Comparison of ENCODE assay signal across 18 cellular contexts in the genomic region with DNA sequence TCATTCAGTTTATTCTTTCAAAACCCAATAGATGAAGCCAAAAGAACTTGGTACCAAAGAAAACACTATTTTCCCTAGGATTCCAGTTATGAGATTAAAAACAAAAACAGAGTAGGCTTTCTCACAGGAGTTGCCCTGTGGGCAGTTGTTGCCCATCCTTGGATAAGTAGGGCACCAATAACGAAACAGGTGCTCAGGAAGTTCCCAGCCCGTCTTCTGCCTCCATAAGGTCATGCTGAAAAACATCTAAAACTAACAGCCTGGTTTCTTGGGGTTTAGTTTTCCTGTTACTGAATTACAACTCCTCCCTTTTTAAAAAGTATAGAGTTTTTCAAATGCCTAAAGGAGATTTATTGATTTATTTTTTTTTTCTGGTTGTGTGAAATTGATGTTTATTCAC. TPM values are rescaled to one million over a fixed set of nuclear protein-coding genes. Genes with fewer than 3 reads are reported as not detected.
DNase-seq lines count a peak whose midpoint lies in the region; ATAC-seq, FAIRE-seq and TF ChIP-seq lines count a peak whose summit lies in the region.
"Had no signal": no experiment of that assay in that cellular context is flagged by ENCODE, and none has a peak within 500 bp of the region (broad histone marks: within the 10 kb centered on the region; RNA-seq: fewer than 3 reads in every experiment).

No MANE protein-coding gene starts in this region.

- no peaks in the 10 kb centered on the region for H3K36me3 ChIP-seq in HCT116 (ENCODE audit: control insufficient read depth in 1 of 2, insufficient read depth in 2 of 2, low read length in 2 of 2)
- no peaks in the 10 kb centered on the region for H3K36me3 ChIP-seq in hepatocyte (replicated peaks; ENCODE audit: insufficient read depth, low read depth)
- no peaks in the 10 kb centered on the region for H3K36me3 ChIP-seq in HepG2 (replicated peaks in 1 of 2; ENCODE audit: control insufficient read depth in 1 of 2, insufficient read depth in 2 of 2, low read length in 2 of 2)
- H3K36me3 ChIP-seq: stomach had no signal

- in situ Hi-C loops in HepG2 (cut with HindIII; ENCODE audit: extremely low pct_ligation_motif_present, low pct_unique_long_range_greater_than_20kb), result no loop called here

- H3K9ac ChIP-seq in HCT116 (ENCODE audit: low read length) (peak overlapping the region; percentile 5; the same call in 1 of the 2 replicates), HepG2 (ENCODE audit: insufficient read depth, low read depth, low read length) (no peak overlapping the region)

- H3K4me1 ChIP-seq in HCT116 (ENCODE audit: control insufficient read depth in 1 of 2, insufficient read depth in 2 of 2, low read length in 2 of 2) (peaks cover 17 to 74% of the 10 kb centered on the region in 2 experiments), hepatocyte (ENCODE audit: insufficient read depth) (no peaks in the 10 kb centered on the region), HepG2 (ENCODE audit: insufficient read depth, low read length) (no peaks in the 10 kb centered on the region)

- H3K9me3 Mint-ChIP-seq in activated CD4-positive, alpha-beta T cell treated with anti-CD3 and anti-CD28 coated beads for 36 hours (ENCODE audit: low read depth), result no peaks in the 10 kb centered on the region
- no peaks in the 10 kb centered on the region for H3K9me3 Mint-ChIP-seq in activated naive CD8-positive, alpha-beta T cell (ENCODE audit: low read depth)
- H3K9me3 Mint-ChIP-seq in natural killer cell treated with Interleukin-12 subunit alpha and Interleukin-12 subunit beta and Interleukin-15 and Interleukin-18, amount 100 ng/mL, for 72 hours, result no peaks in the 10 kb centered on the region
- H3K9me3 Mint-ChIP-seq: nephron had no signal

- TF ChIP-seq EP300 in HepG2 (IDR thresholded peaks at IDR 0.05; ENCODE audit: low read depth in 2 of 2, low read length in 2 of 2) (no peak), HepG2 (CRISPR knock-in tag; IDR thresholded peaks at IDR 0.05; ENCODE audit: borderline replicate concordance) (no peak)

- peak overlapping the region; percentile 56 for H3K4me2 ChIP-seq in HCT116 (ENCODE audit: low read length)
- no peak overlapping the region for H3K4me2 ChIP-seq in hepatocyte
- no peak overlapping the region for H3K4me2 ChIP-seq in HepG2 (ENCODE audit: low read depth, low read length)

- BruUV-seq in HCT116 (replicated peaks; lab: Mats Ljungman, UMichigan) (no TSS peak), HepG2 (replicated peaks; lab: Mats Ljungman, UMichigan) (no TSS peak)

- H3K27me3 ChIP-seq in HCT116 (ENCODE audit: insufficient read depth, low read length), result no peaks in the 10 kb centered on the region
- no peaks in the 10 kb centered on the region for H3K27me3 ChIP-seq in hepatocyte
- H3K27me3 ChIP-seq in HepG2 (ENCODE audit: control insufficient read depth in 1 of 2, insufficient read depth in 2 of 2, low read length in 2 of 2), result no peaks in the 10 kb centered on the region; a peak in 1 of 5 replicates
- H3K27me3 ChIP-seq: stomach had no signal

- no peaks in the 10 kb centered on the region for H3K36me3 Mint-ChIP-seq in activated CD4-positive, alpha-beta T cell treated with anti-CD3 and anti-CD28 coated beads for 36 hours (ENCODE audit: low read depth)
- no peaks in the 10 kb centered on the region for H3K36me3 Mint-ChIP-seq in activated naive CD8-positive, alpha-beta T cell
- H3K36me3 Mint-ChIP-seq in natural killer cell treated with Interleukin-12 subunit alpha and Interleukin-12 subunit beta and Interleukin-15 and Interleukin-18, amount 100 ng/mL, for 72 hours, result no peaks in the 10 kb centered on the region

- intact Hi-C loops in activated CD4-positive, alpha-beta T cell treated with anti-CD3 and anti-CD28 coated beads for 36 hours (cut with DNase I, micrococcal nuclease), result loop anchor here (2.0 to 5.0 kb wide), 2 partner anchors 15 to 41 kb away; a partner anchor contains a TSS
- intact Hi-C loops in HCT116 (cut with micrococcal nuclease) (no loop called here), HepG2 (cut with micrococcal nuclease; ENCODE audit: unreplicated experiment) (no loop called here)

- no peak overlapping the region for H2AFZ ChIP-seq in HCT116 (ENCODE audit: low read depth, low read length, poor library complexity, severe bottlenecking)
- no peak overlapping the region for H2AFZ ChIP-seq in hepatocyte
- H2AFZ ChIP-seq in HepG2 (ENCODE audit: low read length), result no peak overlapping the region

- ATAC-seq in activated CD4-positive, alpha-beta T cell treated with anti-CD3 and anti-CD28 coated beads for 36 hours, result no peak
- ATAC-seq in HCT116 (no peak), HepG2 (no peak)
- ATAC-seq in natural killer cell treated with Interleukin-12 subunit alpha and Interleukin-12 subunit beta and Interleukin-15 and Interleukin-18, amount 100 ng/mL, for 72 hours, result no peak

- CTCF ChIA-PET in activated CD4-positive, alpha-beta T cell treated with anti-CD3 and anti-CD28 coated beads for 36 hours (lab: Charles Lee), result no interaction called here
- CTCF ChIA-PET in HCT116 (lab: Charles Lee) (no interaction called here), HepG2 (lab: Yijun Ruan, JAX; ENCODE audit: low intra/inter-chr PET ratio, low total read pairs) (no interaction called here)

- H3K4me1 Mint-ChIP-seq in activated CD4-positive, alpha-beta T cell treated with anti-CD3 and anti-CD28 coated beads for 36 hours, result peaks cover 64% of the 10 kb centered on the region
- peaks cover 45% of the 10 kb centered on the region for H3K4me1 Mint-ChIP-seq in activated naive CD8-positive, alpha-beta T cell (ENCODE audit: low read depth)
- H3K4me1 Mint-ChIP-seq in natural killer cell treated with Interleukin-12 subunit alpha and Interleukin-12 subunit beta and Interleukin-15 and Interleukin-18, amount 100 ng/mL, for 72 hours (ENCODE audit: low read depth in 2 of 2), result peaks cover 42 to 45% of the 10 kb centered on the region in 2 donors

- no peak for TF ChIP-seq CTCF in HCT116 (IDR thresholded peaks at IDR 0.05 in 2 of 3, conservative IDR thresholded peaks at IDR 0.05 in 1 of 3; ENCODE audit: borderline replicate concordance in 1 of 3, insufficient read depth in 1 of 3, low read depth in 2 of 3, low read length in 2 of 3)
- no peak for TF ChIP-seq CTCF in hepatocyte (IDR thresholded peaks at IDR 0.05; ENCODE audit: poor library complexity)
- no peak for TF ChIP-seq CTCF in HepG2 (CRISPR knock-in tag; IDR thresholded peaks at IDR 0.05)

- FAIRE-seq in GM12892 (lab: Jason Lieb, UNC) (no peak), HepG2 (lab: Jason Lieb, UNC) (no peak)

- H3K27me3 Mint-ChIP-seq in activated CD4-positive, alpha-beta T cell treated with anti-CD3 and anti-CD28 coated beads for 36 hours, result no peaks in the 10 kb centered on the region
- no peaks in the 10 kb centered on the region for H3K27me3 Mint-ChIP-seq in activated naive CD8-positive, alpha-beta T cell
- no peaks in the 10 kb centered on the region for H3K27me3 Mint-ChIP-seq in natural killer cell treated with Interleukin-12 subunit alpha and Interleukin-12 subunit beta and Interleukin-15 and Interleukin-18, amount 100 ng/mL, for 72 hours

- TF ChIP-seq RAD21 in HCT116 (IDR thresholded peaks at IDR 0.05; ENCODE audit: low read depth) (no peak), HepG2 (CRISPR knock-in tag; IDR thresholded peaks at IDR 0.05) (no peak)

- no peaks in the 10 kb centered on the region for H4K20me1 ChIP-seq in HCT116 (ENCODE audit: insufficient read depth)
- H4K20me1 ChIP-seq in hepatocyte (ENCODE audit: insufficient read depth, poor library complexity, severe bottlenecking), result no peaks in the 10 kb centered on the region
- no peaks in the 10 kb centered on the region for H4K20me1 ChIP-seq in HepG2 (ENCODE audit: insufficient read depth, low read length)

- POLR2A ChIA-PET in activated CD4-positive, alpha-beta T cell treated with anti-CD3 and anti-CD28 coated beads for 36 hours (lab: Charles Lee), result no interaction called here
- POLR2A ChIA-PET in HCT116 (lab: Charles Lee) (interaction anchor here (1.6 kb wide), 1 partner anchor 16 kb away, joined by 5 read pairs; no protein-coding TSS in a partner anchor), HepG2 (lab: Yijun Ruan, JAX) (no interaction called here)

- peak overlapping the region; percentile 18 for H3K27ac Mint-ChIP-seq in activated CD4-positive, alpha-beta T cell treated with anti-CD3 and anti-CD28 coated beads for 36 hours
- peak overlapping the region; percentile 24 for H3K27ac Mint-ChIP-seq in activated naive CD8-positive, alpha-beta T cell
- peak overlapping the region; percentile 64 to 92 for H3K27ac Mint-ChIP-seq in natural killer cell treated with Interleukin-12 subunit alpha and Interleukin-12 subunit beta and Interleukin-15 and Interleukin-18, amount 100 ng/mL, for 72 hours

- H3K4me3 ChIP-seq in HCT116 (replicated peaks in 1 of 2; ENCODE audit: low read depth in 1 of 2, low read length in 2 of 2) (no peak overlapping the region), hepatocyte (no peak overlapping the region), HepG2 (replicated peaks in 1 of 3; ENCODE audit: insufficient read depth in 1 of 3, low read depth in 2 of 3, low read length in 3 of 3) (no peak overlapping the region)
- H3K4me3 ChIP-seq: coronary artery, lung, stomach had no signal

- 97% methylated on average over 2 of the region's 2 CpGs for WGBS in hepatocyte (ENCODE audit: low lambda C conversion rate, missing lambda C conversion rate)
- WGBS in HepG2 (ENCODE audit: low lambda C conversion rate), result 5% methylated on average over 2 of the region's 2 CpGs

- no peak for TF ChIP-seq POLR2A in HCT116 (IDR thresholded peaks at IDR 0.05; ENCODE audit: borderline replicate concordance, extremely low read depth, insufficient read depth, insufficient read length)
- TF ChIP-seq POLR2A in GM12892 (IDR thresholded peaks at IDR 0.05; ENCODE audit: low read depth, low read length), result no peak
- no peak for TF ChIP-seq POLR2A in HepG2 (IDR thresholded peaks at IDR 0.05; ENCODE audit: insufficient read depth in 1 of 2, low read depth in 2 of 2, low read length in 2 of 2)

- no peak for DNase-seq in activated CD4-positive, alpha-beta T cell treated with anti-CD3 and anti-CD28 coated beads for 36 hours
- no peak for DNase-seq in activated CD4-positive, alpha-beta T cell treated with anti-CD3 and anti-CD28 coated beads for 48 hours
- DNase-seq in HCT116 (ENCODE audit: low read depth, low spot score), result no peak
- no peak for DNase-seq in natural killer cell treated with Interleukin-12 subunit alpha and Interleukin-12 subunit beta and Interleukin-15 and Interleukin-18, amount 100 ng/mL, for 72 hours (ENCODE audit: low spot score)
- no peak for DNase-seq in hepatocyte (ENCODE audit: low spot score)
- no peak for DNase-seq in GM12892 (ENCODE audit: insufficient read length)
- no peak for DNase-seq in HepG2 (ENCODE audit: low spot score)
- DNase-seq: amygdala; KBM-7; NCI-H1105 treated with DMSO at 0.1 percent for 48 hours; NCI-H774; stimulated activated CD4-positive, alpha-beta T cell treated with anti-CD3 and anti-CD28 coated beads, Interleukin-15, amount 100 ng/mL, for 24 hours; stomach had no signal

- RAD21 ChIA-PET in HCT116 (lab: Charles Lee; ENCODE audit: low non-redundant PET in 1 of 2, low total read pairs in 2 of 2, uncharacterized antibody in 2 of 2, unreplicated experiment in 2 of 2), result no interaction called here

- H3K4me3 Mint-ChIP-seq in activated CD4-positive, alpha-beta T cell treated with anti-CD3 and anti-CD28 coated beads for 36 hours, result peak overlapping the region; percentile 16
- H3K4me3 Mint-ChIP-seq in activated naive CD8-positive, alpha-beta T cell, result peak overlapping the region; percentile 39
- H3K4me3 Mint-ChIP-seq in natural killer cell treated with Interleukin-12 subunit alpha and Interleukin-12 subunit beta and Interleukin-15 and Interleukin-18, amount 100 ng/mL, for 72 hours, result peak overlapping the region; percentile 52
- H3K4me3 Mint-ChIP-seq: nephron had no signal

- no peaks in the 10 kb centered on the region for H3K9me3 ChIP-seq in HCT116 (ENCODE audit: control insufficient read depth in 1 of 2, insufficient read depth in 1 of 2, low read depth in 1 of 2, low read length in 2 of 2)
- H3K9me3 ChIP-seq in hepatocyte (ENCODE audit: low read depth), result no peaks in the 10 kb centered on the region
- no peaks in the 10 kb centered on the region for H3K9me3 ChIP-seq in HepG2 (ENCODE audit: low read length)
- H3K9me3 ChIP-seq: stomach had no signal

- H3K9me2 ChIP-seq in HCT116 (ENCODE audit: insufficient read depth) (no peaks in the 10 kb centered on the region), hepatocyte (replicated peaks; ENCODE audit: insufficient read depth) (no peaks in the 10 kb centered on the region)

- H3K79me2 ChIP-seq in HCT116 (ENCODE audit: insufficient read depth, low read length) (peaks cover 100% of the 10 kb centered on the region), hepatocyte (peaks cover 68% of the 10 kb centered on the region), HepG2 (ENCODE audit: insufficient read depth, low read length) (no peaks in the 10 kb centered on the region)

- H3K27ac ChIP-seq in HCT116 (ENCODE audit: low read depth, low read length), result no peak overlapping the region
- H3K27ac ChIP-seq in hepatocyte, result no peak overlapping the region
- H3K27ac ChIP-seq in HepG2 (ENCODE audit: extremely low read length, insufficient read depth, low read length), result no peak overlapping the region
- H3K27ac ChIP-seq: coronary artery, HL-60, stomach had no signal

RNA-seq across cellular contexts. Expression of a gene that starts 14.7 kb away (rescaled TPM):
- total RNA-seq in activated CD4-positive, alpha-beta T cell treated with anti-CD3 and anti-CD28 coated beads for 36 hours, result 10 to 100 TPM; 18.4 to 23.6 TPM
- total RNA-seq in HCT116 (2021; ENCODE audit: unreplicated experiment) (56.8 TPM), hepatocyte (22.4 and 26.2 TPM in 2 replicates), HepG2 (2016; rRNA removed; fragmentation: Illumina TruSeq; extraction: Trizol) (0.18 and 0.20 TPM in 2 replicates)
- polyA plus RNA-seq in HCT116 (2012), result 26.5 and 37.8 TPM in 2 replicates
- total RNA-seq in natural killer cell treated with Interleukin-12 subunit alpha and Interleukin-12 subunit beta and Interleukin-15 and Interleukin-18, amount 100 ng/mL, for 72 hours, result 10 to 100 TPM; 22.1 to 24.9 TPM
- polyA plus RNA-seq in hepatocyte (35.9 and 39.1 TPM in 2 replicates), HepG2 (2011; rRNA removed) (0.47 and 0.53 TPM in 2 replicates)
- polyA plus RNA-seq in GM12892 (2012; ENCODE audit: missing spikeins), result not detected
- total RNA-seq in HepG2 (2016; cell fraction: cytosol; rRNA removed; fragmentation: Illumina TruSeq; extraction: Trizol; ENCODE audit: low read depth), result 0.10 TPM in 1 of 2 replicates, not detected in the other
- total RNA-seq in HepG2 (2016; cell fraction: insoluble cytoplasmic fraction; rRNA removed; fragmentation: Illumina TruSeq; extraction: Trizol), result 0.21 and 0.22 TPM in 2 replicates
- total RNA-seq in HepG2 (2016; cell fraction: membrane; rRNA removed; fragmentation: Illumina TruSeq; extraction: Trizol), result 0.09 and 0.14 TPM in 2 replicates
- 0.28 and 0.31 TPM in 2 replicates for total RNA-seq in HepG2 (2016; cell fraction: nucleus; rRNA removed; fragmentation: Illumina TruSeq; extraction: Trizol)
- 0.28 and 0.49 TPM in 2 replicates for polyA plus RNA-seq in HepG2 (2011; cell fraction: cytosol; rRNA removed)
- 0.29 TPM in 2 replicates for polyA plus RNA-seq in HepG2 (2011; cell fraction: nucleus; rRNA removed)
- 0.11 and 0.32 TPM in 2 replicates for polyA plus RNA-seq in HepG2 (2012)
- polyA plus RNA-seq in HepG2 (2016; cell fraction: cytosol; fragmentation: Illumina TruSeq; extraction: Trizol; ENCODE audit: low read depth), result 0.02 TPM in 1 of 2 replicates, not detected in the other
- polyA plus RNA-seq in HepG2 (2016; cell fraction: insoluble cytoplasmic fraction; fragmentation: Illumina TruSeq; extraction: Trizol; ENCODE audit: low read depth), result 0.14 and 0.21 TPM in 2 replicates
- polyA plus RNA-seq in HepG2 (2016; cell fraction: membrane; fragmentation: Illumina TruSeq; extraction: Trizol; ENCODE audit: low read depth), result 0.05 and 0.06 TPM in 2 replicates
- polyA plus RNA-seq in HepG2 (2016; cell fraction: nucleus; fragmentation: Illumina TruSeq; extraction: Trizol; ENCODE audit: insufficient read depth, low read depth), result 0.47 and 0.59 TPM in 2 replicates
- 0.09 and 0.40 TPM in 2 replicates for polyA minus RNA-seq in HepG2 (2011; rRNA and poly(A)+ RNA removed; ENCODE audit: low replicate concordance)
- polyA minus RNA-seq in HepG2 (2011; cell fraction: cytosol; rRNA and poly(A)+ RNA removed), result 0.26 and 0.40 TPM in 2 replicates
- 0.13 and 1.1 TPM in 2 replicates for polyA minus RNA-seq in HepG2 (2011; cell fraction: nucleus; rRNA and poly(A)+ RNA removed)

Comparison
In these comparisons a context has a peak if more than half of its experiments do, and no peak if none do; other contexts are left out.
1. H3K27ac Mint-ChIP-seq: peak in every context shown above with its lines; median percentile 78 in natural killer cell treated with Interleukin-12 subunit alpha and Interleukin-12 subunit beta and Interleukin-15 and Interleukin-18, amount 100 ng/mL, for 72 hours; 24 in activated naive CD8-positive, alpha-beta T cell; 18 in activated CD4-positive, alpha-beta T cell treated with anti-CD3 and anti-CD28 coated beads for 36 hours.
2. RNA of a gene that starts 14.7 kb away (total RNA-seq): 56.8 TPM in HCT116 (single experiment), 22.1 to 24.9 TPM in natural killer cell treated with Interleukin-12 subunit alpha and Interleukin-12 subunit beta and Interleukin-15 and Interleukin-18, amount 100 ng/mL, for 72 hours, 18.4 to 23.6 TPM in activated CD4-positive, alpha-beta T cell treated with anti-CD3 and anti-CD28 coated beads for 36 hours and 22.4 to 26.2 TPM in hepatocyte; 0.09 to 0.31 TPM in HepG2; every median in the first group is over 10 times any median in the second.
3. intact Hi-C loops: an anchor here in activated CD4-positive, alpha-beta T cell treated with anti-CD3 and anti-CD28 coated beads for 36 hours (2.0 to 5.0 kb wide); none called in HCT116 and HepG2.
4. Peak in every context shown above with its lines, with median percentiles within 50 percentile points of each other: H3K4me3 Mint-ChIP-seq.